In genomic region chr4:121800638-121800960, GRCh38 we compare ENCODE assay signal across 8 cellular contexts. TPM values are rescaled to one million over a fixed set of nuclear protein-coding genes. Genes with fewer than 3 reads are reported as not detected.
DNase-seq lines count a peak whose midpoint lies in the region; ATAC-seq and TF ChIP-seq lines count a peak whose summit lies in the region.

No MANE protein-coding gene starts in this region.

- H3K4me1 ChIP-seq in right lobe of liver (peaks cover 0 to 15% (median 0%) of the 10 kb centered on the region in 4 donors), uterus (peaks cover 0 to 5% of the 10 kb centered on the region in 2 donors)

- in situ Hi-C loops in astrocyte of the spinal cord (cut with HindIII; ENCODE audit: low sequenced_read_pairs), result no loop called here

- intact Hi-C loops in right lobe of liver (cut with DNase I), result no loop called here
- intact Hi-C loops in uterus (cut with DNase I; ENCODE audit: low total_unique reads), result no loop called here
- intact Hi-C loops in posterior cingulate gyrus (cut with DNase I), result no loop called here

- TF ChIP-seq POLR2A in right lobe of liver (IDR thresholded peaks at IDR 0.05), result no peak
- no peak for TF ChIP-seq POLR2A in uterus (IDR thresholded peaks at IDR 0.05)

- H3K9me3 ChIP-seq in right lobe of liver (no peaks in the 10 kb centered on the region), uterus (no peaks in the 10 kb centered on the region)

- peaks cover 0 to 24% (median 6%) of the 10 kb centered on the region in 4 donors for H3K36me3 ChIP-seq in right lobe of liver
- no peaks in the 10 kb centered on the region for H3K36me3 ChIP-seq in uterus

- TF ChIP-seq CTCF in AG09309 (IDR thresholded peaks at IDR 0.05; ENCODE audit: control insufficient read depth, insufficient read depth, low read depth, low read length, missing control alignments) (no peak), astrocyte of the spinal cord (IDR thresholded peaks at IDR 0.05; ENCODE audit: low read depth, low read length) (no peak), right lobe of liver (IDR thresholded peaks at IDR 0.05) (no peak), uterus (IDR thresholded peaks at IDR 0.05) (no peak)

- ATAC-seq in GM19452 (IDR thresholded peaks at IDR 0.05; ENCODE audit: unreplicated experiment), result peak; percentile 33
- ATAC-seq in HG03469 (IDR thresholded peaks at IDR 0.05; ENCODE audit: unreplicated experiment), result peak; percentile 14
- peak in 3 of 4 donors; percentile 8 to 26 (median 12) for ATAC-seq in right lobe of liver

- no peak for DNase-seq in AG09309 (ENCODE audit: low read depth)
- DNase-seq in astrocyte of the spinal cord (ENCODE audit: low read depth, low spot score), result no peak
- no peak for DNase-seq in right lobe of liver
- no peak for DNase-seq in uterus
- DNase-seq in EL, result no peak
- DNase-seq in posterior cingulate gyrus, result no peak

- 46% methylated on average over 8 of the region's 8 CpGs for WGBS in right lobe of liver (ENCODE audit: insufficient coverage, low coverage, low lambda C conversion rate, missing lambda C conversion rate)

- H3K27ac ChIP-seq in right lobe of liver, result peak overlapping the region; percentile 61 to 80 (median 72)
- H3K27ac ChIP-seq in uterus, result peak overlapping the region; percentile 83 to 94

- H3K27me3 ChIP-seq in right lobe of liver (no peaks in the 10 kb centered on the region), uterus (no peaks in the 10 kb centered on the region)

- H3K4me3 ChIP-seq in AG09309 (ENCODE audit: control insufficient read depth, low read depth, low read length) (peak overlapping the region; percentile 95), astrocyte of the spinal cord (ENCODE audit: low read depth, low read length) (peak overlapping the region; percentile 95), right lobe of liver (peak overlapping the region; percentile 76 to 93 (median 86)), uterus (peak overlapping the region; percentile 74 to 88)

RNA-seq across cellular contexts. Expression of gene EXOSC9, which starts 0.5 kb away (rescaled TPM):
- 10 to 100 TPM in 1 of 6 experiments, 1 to 10 TPM in 5; 3.6 to 12.5 (median 6.5) TPM for total RNA-seq in right lobe of liver
- total RNA-seq in uterus, result 100 to 1,000 TPM in 1 of 4 donors, 10 to 100 TPM in 3; 19.6 to 104 (median 40.9) TPM

RNA-seq across cellular contexts. Expression of gene CCNA2, which starts 23.1 kb away (rescaled TPM):
- total RNA-seq in right lobe of liver, result 1 to 10 TPM in 3 of 6 experiments, under 1 TPM in 3; 0.15 to 4.3 (median 1.4) TPM
- total RNA-seq in uterus, result 10 to 100 TPM in 1 of 4 donors, 1 to 10 TPM in 2, under 1 TPM in 1; 0.59 to 39.8 (median 3.7) TPM

RNA-seq across cellular contexts. Expression of gene SMIM43, which starts 35.6 kb away (rescaled TPM):
- total RNA-seq in right lobe of liver, result not detected
- under 1 TPM in 1 of 4 donors, not detected in 3; 0.41 TPM for total RNA-seq in uterus
